In genomic region chr20:59747671-59748515, GRCh38 we compare ENCODE assay signal across 17 cellular contexts.
"Had no signal": no experiment of that assay in that cellular context is flagged by ENCODE, and none has a peak within 500 bp of the region (broad histone marks: within the 10 kb centered on the region; RNA-seq: fewer than 3 reads in every experiment).

No MANE protein-coding gene starts in this region.

- H3K4me3 ChIP-seq: body of pancreas, left ventricle myocardium inferior, pancreas, right lobe of liver, thoracic aorta had no signal

- H3K36me3 Mint-ChIP-seq: activated naive CD8-positive, alpha-beta T cell treated with anti-CD3 and anti-CD28 coated beads, Interleukin-2, amount 10 ng/mL, durations not matched to agents 7 days and 5 days; stimulated activated effector memory CD8-positive, alpha-beta T cell treated with anti-CD3 and anti-CD28 coated beads, Interleukin-12 subunit alpha, Interleukin-12 subunit beta, amount 100 ng/mL, for 72 hours had no signal

- ATAC-seq: activated CD4-positive, alpha-beta T cell treated with anti-CD3 and anti-CD28 coated beads for 36 hours; activated CD8-positive, alpha-beta T cell treated with anti-CD3 and anti-CD28 coated beads for 36 hours; right lobe of liver; stimulated activated effector memory CD8-positive, alpha-beta T cell treated with anti-CD3 and anti-CD28 coated beads, Interleukin-12 subunit alpha, Interleukin-12 subunit beta, amount 100 ng/mL, for 72 hours had no signal

- H3K27me3 Mint-ChIP-seq: activated CD8-positive, alpha-beta T cell treated with anti-CD3 and anti-CD28 coated beads for 36 hours had no signal

- H3K27ac Mint-ChIP-seq: activated CD4-positive, alpha-beta T cell treated with anti-CD3 and anti-CD28 coated beads for 36 hours; activated CD8-positive, alpha-beta T cell treated with anti-CD3 and anti-CD28 coated beads for 36 hours; activated naive CD8-positive, alpha-beta T cell treated with anti-CD3 and anti-CD28 coated beads, Interleukin-2, amount 10 ng/mL, durations not matched to agents 7 days and 5 days; activated T-helper 2 cell treated with anti-CD3 and anti-CD28 coated beads, Interferon-gamma antibody, Interleukin-2, Interleukin-4, amounts not matched to agents 10 μg/mL and 5 μg/mL and 100 μg/mL, durations not matched to agents 14 hours and 24 hours and 36 hours had no signal

- H3K4me1 ChIP-seq: body of pancreas, pancreas, right lobe of liver had no signal

- H3K27ac ChIP-seq: body of pancreas, pancreas, right lobe of liver had no signal

- H3K4me1 Mint-ChIP-seq: activated CD4-positive, alpha-beta T cell treated with anti-CD3 and anti-CD28 coated beads for 36 hours; stimulated activated effector memory CD8-positive, alpha-beta T cell treated with anti-CD3 and anti-CD28 coated beads, Interleukin-12 subunit alpha, Interleukin-12 subunit beta, amount 100 ng/mL, for 72 hours had no signal

- H3K27me3 ChIP-seq: body of pancreas, right lobe of liver had no signal

- DNase-seq: activated CD4-positive, alpha-beta T cell treated with anti-CD3 and anti-CD28 coated beads for 36 hours; activated CD8-positive, alpha-beta T cell treated with anti-CD3 and anti-CD28 coated beads for 36 hours; activated naive CD4-positive, alpha-beta T cell treated with Interleukin-2 at 50 U/mL for 16 hours; activated naive CD8-positive, alpha-beta T cell treated with anti-CD3 and anti-CD28 coated beads, Interleukin-2, amount 10 ng/mL, durations not matched to agents 7 days and 5 days; activated T-cell treated with anti-CD3 and anti-CD28 coated beads, Interleukin-2, amount 50 U/mL, for 1 hour; amygdala; left ventricle myocardium inferior; mammary epithelial cell; pancreas; right lobe of liver; small intestine; stimulated activated CD4-positive, alpha-beta T cell treated with anti-CD3 and anti-CD28 coated beads, Interleukin-4, amount 100 ng/mL, for 24 hours; SW 1271 had no signal

- H3K36me3 ChIP-seq: left ventricle myocardium inferior, pancreas, right lobe of liver, thoracic aorta had no signal

- H3K9me3 Mint-ChIP-seq: activated CD8-positive, alpha-beta T cell treated with anti-CD3 and anti-CD28 coated beads for 36 hours; activated naive CD8-positive, alpha-beta T cell treated with anti-CD3 and anti-CD28 coated beads, Interleukin-2, amount 10 ng/mL, durations not matched to agents 7 days and 5 days; activated T-helper 2 cell treated with anti-CD3 and anti-CD28 coated beads, Interferon-gamma antibody, Interleukin-2, Interleukin-4, amounts not matched to agents 10 μg/mL and 5 μg/mL and 100 μg/mL, durations not matched to agents 14 hours and 24 hours and 36 hours; stimulated activated effector memory CD8-positive, alpha-beta T cell treated with anti-CD3 and anti-CD28 coated beads, Interleukin-12 subunit alpha, Interleukin-12 subunit beta, amount 100 ng/mL, for 72 hours had no signal

- H3K9me3 ChIP-seq: body of pancreas, left ventricle myocardium inferior, pancreas, right lobe of liver, thoracic aorta had no signal

- H3K4me3 Mint-ChIP-seq: activated CD4-positive, alpha-beta T cell treated with anti-CD3 and anti-CD28 coated beads for 36 hours; activated CD8-positive, alpha-beta T cell treated with anti-CD3 and anti-CD28 coated beads for 36 hours; activated naive CD8-positive, alpha-beta T cell treated with anti-CD3 and anti-CD28 coated beads, Interleukin-2, amount 10 ng/mL, durations not matched to agents 7 days and 5 days; stimulated activated effector memory CD8-positive, alpha-beta T cell treated with anti-CD3 and anti-CD28 coated beads, Interleukin-12 subunit alpha, Interleukin-12 subunit beta, amount 100 ng/mL, for 72 hours had no signal
